26 cellular contexts compared by ENCODE assay signal in genomic region chr19:17457621-17458020, GRCh38. TPM values are rescaled to one million over a fixed set of nuclear protein-coding genes. Genes with fewer than 3 reads are reported as not detected.
"Had no signal": no experiment of that assay in that cellular context is flagged by ENCODE, and none has a peak within 500 bp of the region (broad histone marks: within the 10 kb centered on the region; RNA-seq: fewer than 3 reads in every experiment).

No MANE protein-coding gene starts in this region.

- H3K4me3 Mint-ChIP-seq: activated CD8-positive, alpha-beta T cell treated with anti-CD3 and anti-CD28 coated beads, Interleukin-2, amount 10 ng/mL, durations not matched to agents 7 days and 5 days; activated naive CD4-positive, alpha-beta T cell treated with anti-CD3 and anti-CD28 coated beads, Interleukin-2, amount 50 U/mL, for 24 hours; activated T-helper 1 cell treated with anti-CD3 and anti-CD28 coated beads, Interleukin-12 subunit alpha, Interleukin-12 subunit beta, Interleukin-2, Interleukin-4 antibody, amounts not matched to agents 30 ng/mL and 10 ng/mL and 1 ng/mL, durations not matched to agents 14 hours and 24 hours and 36 hours; central memory CD8-positive, alpha-beta T cell had no signal

- H3K4me1 Mint-ChIP-seq: central memory CD8-positive, alpha-beta T cell had no signal

- H3K27ac ChIP-seq: body of pancreas, KMS-11 had no signal

- ATAC-seq: activated CD4-positive, CD25-positive, alpha-beta regulatory T cell treated with anti-CD3 and anti-CD28 coated beads, Interleukin-2, amount 50 U/mL, for 24 hours; activated CD8-positive, alpha-beta T cell treated with anti-CD3 and anti-CD28 coated beads, Interleukin-2, amount 10 ng/mL, durations not matched to agents 7 days and 5 days; body of pancreas; PC-3 had no signal

- H3K27ac Mint-ChIP-seq: activated CD8-positive, alpha-beta T cell treated with anti-CD3 and anti-CD28 coated beads, Interleukin-2, amount 10 ng/mL, durations not matched to agents 7 days and 5 days; activated naive CD4-positive, alpha-beta T cell treated with anti-CD3 and anti-CD28 coated beads, Interleukin-2, amount 50 U/mL, for 24 hours; activated T-helper 1 cell treated with anti-CD3 and anti-CD28 coated beads, Interleukin-12 subunit alpha, Interleukin-12 subunit beta, Interleukin-2, Interleukin-4 antibody, amounts not matched to agents 30 ng/mL and 10 ng/mL and 1 ng/mL, durations not matched to agents 14 hours and 24 hours and 36 hours had no signal

- H3K4me3 ChIP-seq: body of pancreas had no signal

- H3K9me3 Mint-ChIP-seq: activated naive CD4-positive, alpha-beta T cell treated with anti-CD3 and anti-CD28 coated beads, Interleukin-2, amount 50 U/mL, for 24 hours; activated T-helper 1 cell treated with anti-CD3 and anti-CD28 coated beads, Interleukin-12 subunit alpha, Interleukin-12 subunit beta, Interleukin-2, Interleukin-4 antibody, amounts not matched to agents 30 ng/mL and 10 ng/mL and 1 ng/mL, durations not matched to agents 14 hours and 24 hours and 36 hours; central memory CD8-positive, alpha-beta T cell had no signal

- FAIRE-seq: RCC 7860 had no signal

- H3K9me3 ChIP-seq: body of pancreas had no signal

- DNase-seq: activated CD4-positive, alpha-beta T cell treated with anti-CD3 and anti-CD28 coated beads for 4 hours; activated CD8-positive, alpha-beta memory T cell treated with anti-CD3 and anti-CD28 coated beads, Interleukin-2, amount 50 U/mL, for 48 hours; activated CD8-positive, alpha-beta T cell treated with anti-CD3 and anti-CD28 coated beads, Interleukin-2, amount 10 ng/mL, durations not matched to agents 7 days and 5 days; activated effector memory CD4-positive, alpha-beta T cell treated with Interleukin-2 at 50 U/mL for 16 hours; activated naive CD4-positive, alpha-beta T cell; activated T-cell treated with anti-CD3 and anti-CD28 coated beads, Interleukin-2, amount 50 U/mL, for 1 hour; aorta; body of pancreas; NCI-H1092; NCI-H1417; NCI-H1694; NCI-H2029; NCI-H2107; NCI-H226; NCI-H526; PC-3; SHP77 treated with DMSO at 0.1 percent for 48 hours had no signal

RNA-seq across cellular contexts. Expression of gene NXNL1, which starts 3.1 kb away (rescaled TPM):
- total RNA-seq: activated CD8-positive, alpha-beta T cell treated with anti-CD3 and anti-CD28 coated beads, Interleukin-2, amount 10 ng/mL, durations not matched to agents 7 days and 5 days; activated T-helper 1 cell treated with anti-CD3 and anti-CD28 coated beads, Interleukin-12 subunit alpha, Interleukin-12 subunit beta, Interleukin-2, Interleukin-4 antibody, amounts not matched to agents 30 ng/mL and 10 ng/mL and 1 ng/mL, durations not matched to agents 14 hours and 24 hours and 36 hours; aorta; body of pancreas; MCF 10A; NCI-H460; PC-3; T-helper 2 cell treated with Interferon-gamma antibody and Interleukin-4, amounts not matched to agents 100 ng/mL and 5 ng/mL, for 36 hours had no signal

RNA-seq across cellular contexts. Expression of gene TMEM221, which starts 9.2 kb away (rescaled TPM):
- total RNA-seq: activated CD8-positive, alpha-beta T cell treated with anti-CD3 and anti-CD28 coated beads, Interleukin-2, amount 10 ng/mL, durations not matched to agents 7 days and 5 days; activated T-helper 1 cell treated with anti-CD3 and anti-CD28 coated beads, Interleukin-12 subunit alpha, Interleukin-12 subunit beta, Interleukin-2, Interleukin-4 antibody, amounts not matched to agents 30 ng/mL and 10 ng/mL and 1 ng/mL, durations not matched to agents 14 hours and 24 hours and 36 hours; MCF 10A; T-helper 2 cell treated with Interferon-gamma antibody and Interleukin-4, amounts not matched to agents 100 ng/mL and 5 ng/mL, for 36 hours had no signal
